In the genomic region with DNA sequence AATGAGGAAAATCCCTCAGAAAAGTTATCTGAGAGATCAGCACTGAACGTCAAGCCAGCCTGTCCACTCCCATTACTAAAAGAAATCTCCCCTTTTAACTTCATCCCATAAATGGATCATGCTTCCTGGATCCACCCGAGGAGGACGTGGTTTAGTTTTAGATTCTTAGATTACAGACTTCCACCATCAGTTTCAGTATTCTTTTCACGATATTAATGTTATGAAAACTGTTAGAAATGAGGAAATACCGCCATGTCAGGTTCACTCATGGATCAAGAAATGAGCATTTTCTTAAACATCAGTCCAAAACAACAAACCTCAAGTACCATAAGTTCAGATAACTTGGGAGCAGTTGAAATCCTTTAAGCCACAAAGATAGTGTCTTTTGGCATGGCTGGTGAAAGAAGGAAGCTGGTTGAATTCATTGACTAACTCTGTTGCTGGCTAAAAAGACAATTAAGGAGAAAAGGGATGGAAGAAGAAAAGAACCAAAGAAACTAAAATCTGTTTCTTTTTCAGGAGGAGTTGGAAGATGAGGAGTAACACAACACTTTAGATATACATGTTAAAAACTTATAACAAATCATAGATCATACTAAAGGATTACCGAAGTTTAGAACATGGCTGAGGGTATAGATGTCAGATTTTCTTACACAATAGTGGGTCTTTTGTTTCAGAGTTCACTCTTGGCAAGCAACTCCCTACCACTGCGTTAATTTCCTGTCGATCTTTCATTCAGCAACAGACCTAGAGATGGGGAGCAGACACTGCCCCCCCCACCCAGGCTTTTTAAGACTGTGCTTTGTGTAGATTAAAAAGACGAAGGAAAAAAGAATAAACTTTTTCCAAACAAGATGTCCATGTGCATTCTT, we compare ENCODE assay signal across 11 cellular contexts. TPM values are rescaled to one million over a fixed set of nuclear protein-coding genes. Genes with fewer than 3 reads are reported as not detected.
DNase-seq lines count a peak whose midpoint lies in the region; ATAC-seq and TF ChIP-seq lines count a peak whose summit lies in the region.
"Had no signal": no experiment of that assay in that cellular context is flagged by ENCODE, and none has a peak within 500 bp of the region (broad histone marks: within the 10 kb centered on the region; RNA-seq: fewer than 3 reads in every experiment).

No MANE protein-coding gene starts in this region.

- DNase-seq in EH (ENCODE audit: low read depth) (peak; percentile 35), WTC11 (ENCODE audit: low spot score) (no peak), fibroblast of villous mesenchyme (ENCODE audit: low read depth) (peak; percentile 89), pulmonary artery endothelial cell (ENCODE audit: low read depth, low spot score) (peak; percentile 70)
- DNase-seq: CD4-positive, CD25-positive, alpha-beta regulatory T cell; KG1; posterior cingulate gyrus had no signal

- H3K27me3 Mint-ChIP-seq in WTC11 (ENCODE audit: low read depth) = no peaks in the 10 kb centered on the region
- H3K27me3 Mint-ChIP-seq: CD4-positive, CD25-positive, alpha-beta regulatory T cell had no signal

- H3K27ac Mint-ChIP-seq in WTC11 = peak overlapping the region; percentile 25; the same call in 1 of the 2 replicates
- H3K27ac Mint-ChIP-seq: CD4-positive, CD25-positive, alpha-beta regulatory T cell had no signal

- peaks cover 37% of the 10 kb centered on the region for H3K4me1 Mint-ChIP-seq in WTC11
- H3K4me1 Mint-ChIP-seq: CD4-positive, CD25-positive, alpha-beta regulatory T cell had no signal

- POLR2A ChIA-PET in WTC11 (lab: Charles Lee) = no interaction called here

- H3K9me3 Mint-ChIP-seq in WTC11 = 0 out of 2 replicates have a peak, but pooled peaks cover 3% of the 10 kb centered on the region

- TF ChIP-seq CTCF in WTC11 (IDR thresholded peaks at IDR 0.05) (no peak), fibroblast of villous mesenchyme (IDR thresholded peaks at IDR 0.05; ENCODE audit: insufficient read depth, low read depth, low read length) (no peak)

- peak overlapping the region; percentile 33 for H3K4me3 ChIP-seq in fibroblast of villous mesenchyme (ENCODE audit: low read depth, low read length)

- H3K36me3 Mint-ChIP-seq in WTC11 = peaks cover 2% of the 10 kb centered on the region; the same call in 1 of the 2 replicates
- H3K36me3 Mint-ChIP-seq: CD4-positive, CD25-positive, alpha-beta regulatory T cell had no signal

- no peak overlapping the region for H3K4me3 Mint-ChIP-seq in WTC11
- H3K4me3 Mint-ChIP-seq: CD4-positive, CD25-positive, alpha-beta regulatory T cell had no signal

- ATAC-seq in WTC11 = no peak
- no peak for ATAC-seq in HG03439 (IDR thresholded peaks at IDR 0.05; ENCODE audit: unreplicated experiment)
- ATAC-seq in HG03442 (IDR thresholded peaks at IDR 0.05; ENCODE audit: unreplicated experiment) = no peak
- ATAC-seq in HG02852 (IDR thresholded peaks at IDR 0.05; ENCODE audit: unreplicated experiment) = no peak
- no peak for ATAC-seq in GM19395 (IDR thresholded peaks at IDR 0.05; ENCODE audit: unreplicated experiment)

- CTCF ChIA-PET in WTC11 (lab: Charles Lee) = no interaction called here

TF ChIP-seq in WTC11, 78 proteins besides CTCF, POLR2A, EP300 and RAD21:
- TF ChIP-seq ZNF121 (CRISPR knock-in tag; IDR thresholded peaks at IDR 0.05) = no peak
- TF ChIP-seq TP53 (CRISPR knock-in tag; IDR thresholded peaks at IDR 0.05) = no peak
- no peak for TF ChIP-seq OVOL2 (CRISPR knock-in tag; IDR thresholded peaks at IDR 0.05; ENCODE audit: borderline replicate concordance)
- no peak for TF ChIP-seq MXD4 (CRISPR knock-in tag; IDR thresholded peaks at IDR 0.05; ENCODE audit: borderline replicate concordance)
- no peak for TF ChIP-seq FOXK1 (CRISPR knock-in tag; IDR thresholded peaks at IDR 0.05)
- TF ChIP-seq JUN (CRISPR knock-in tag; IDR thresholded peaks at IDR 0.05) = no peak
- TF ChIP-seq NR1H2 (CRISPR knock-in tag; IDR thresholded peaks at IDR 0.05) = no peak
- TF ChIP-seq, protein P1, sequence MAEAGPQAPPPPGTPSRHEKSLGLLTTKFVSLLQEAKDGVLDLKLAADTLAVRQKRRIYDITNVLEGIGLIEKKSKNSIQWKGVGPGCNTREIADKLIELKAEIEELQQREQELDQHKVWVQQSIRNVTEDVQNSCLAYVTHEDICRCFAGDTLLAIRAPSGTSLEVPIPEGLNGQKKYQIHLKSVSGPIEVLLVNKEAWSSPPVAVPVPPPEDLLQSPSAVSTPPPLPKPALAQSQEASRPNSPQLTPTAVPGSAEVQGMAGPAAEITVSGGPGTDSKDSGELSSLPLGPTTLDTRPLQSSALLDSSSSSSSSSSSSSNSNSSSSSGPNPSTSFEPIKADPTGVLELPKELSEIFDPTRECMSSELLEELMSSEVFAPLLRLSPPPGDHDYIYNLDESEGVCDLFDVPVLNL (CRISPR knock-in tag; IDR thresholded peaks at IDR 0.05; ENCODE audit: borderline replicate concordance, low read depth) = no peak
- no peak for TF ChIP-seq GABPB1 (CRISPR knock-in tag; IDR thresholded peaks at IDR 0.05)
- TF ChIP-seq, protein P2, sequence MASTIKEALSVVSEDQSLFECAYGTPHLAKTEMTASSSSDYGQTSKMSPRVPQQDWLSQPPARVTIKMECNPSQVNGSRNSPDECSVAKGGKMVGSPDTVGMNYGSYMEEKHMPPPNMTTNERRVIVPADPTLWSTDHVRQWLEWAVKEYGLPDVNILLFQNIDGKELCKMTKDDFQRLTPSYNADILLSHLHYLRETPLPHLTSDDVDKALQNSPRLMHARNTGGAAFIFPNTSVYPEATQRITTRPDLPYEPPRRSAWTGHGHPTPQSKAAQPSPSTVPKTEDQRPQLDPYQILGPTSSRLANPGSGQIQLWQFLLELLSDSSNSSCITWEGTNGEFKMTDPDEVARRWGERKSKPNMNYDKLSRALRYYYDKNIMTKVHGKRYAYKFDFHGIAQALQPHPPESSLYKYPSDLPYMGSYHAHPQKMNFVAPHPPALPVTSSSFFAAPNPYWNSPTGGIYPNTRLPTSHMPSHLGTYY (CRISPR knock-in tag; IDR thresholded peaks at IDR 0.05) = no peak
TF ChIP-seq in WTC11: peak in this region for 0.

RNA-seq across cellular contexts. Expression of gene NFIA, which starts 50.1 kb away (rescaled TPM):
- total RNA-seq in WTC11 (2021) (7.3 to 16.7 TPM (median 8.6 TPM) in 3 replicates), fibroblast of villous mesenchyme (4.8 and 10.4 TPM in 2 replicates), pulmonary artery endothelial cell (9.3 and 10.2 TPM in 2 replicates)
